26 cellular contexts compared by ENCODE assay signal in genomic region chr20:19259182-19259591, GRCh38. TPM values are rescaled to one million over a fixed set of nuclear protein-coding genes. Genes with fewer than 3 reads are reported as not detected.
"Had no signal": no experiment of that assay in that cellular context is flagged by ENCODE, and none has a peak within 500 bp of the region (broad histone marks: within the 10 kb centered on the region; RNA-seq: fewer than 3 reads in every experiment).

No MANE protein-coding gene starts in this region.

- H3K27me3 ChIP-seq: hepatocyte, tibial nerve, vagina had no signal

- H3K4me3 Mint-ChIP-seq: activated T-cell treated with anti-CD3 and anti-CD28 coated beads, Interleukin-2, amount 50 U/mL, for 24 hours; activated T-helper 17 cell treated with anti-CD3 and anti-CD28 coated beads, Interleukin-2, amount 50 U/mL, for 72 hours; brain; immature natural killer cell; naive thymus-derived CD4-positive, alpha-beta T cell; stimulated activated naive CD8-positive, alpha-beta T cell treated with anti-CD3 and anti-CD28 coated beads, Interleukin-15, Interleukin-2, amounts not matched to agents 100 ng/mL and 50 ng/mL, for 24 hours; T-helper 2 cell treated with Interferon-gamma antibody and Interleukin-4, amounts not matched to agents 5 μg/mL and 100 μg/mL, for 36 hours; WTC11 had no signal

- H3K27ac Mint-ChIP-seq: activated naive CD4-positive, alpha-beta T cell treated with anti-CD3 and anti-CD28 coated beads, Interleukin-2, amount 50 U/mL, for 72 hours; activated T-cell treated with anti-CD3 and anti-CD28 coated beads, Interleukin-2, amount 50 U/mL, for 24 hours; activated T-helper 17 cell treated with anti-CD3 and anti-CD28 coated beads, Interleukin-2, amount 50 U/mL, for 72 hours; immature natural killer cell; naive thymus-derived CD4-positive, alpha-beta T cell; progenitor cell of endocrine pancreas; stimulated activated naive CD8-positive, alpha-beta T cell treated with anti-CD3 and anti-CD28 coated beads, Interleukin-15, Interleukin-2, amounts not matched to agents 100 ng/mL and 50 ng/mL, for 24 hours; T-helper 2 cell treated with Interferon-gamma antibody and Interleukin-4, amounts not matched to agents 5 μg/mL and 100 μg/mL, for 36 hours; WTC11 had no signal

- H3K27me3 Mint-ChIP-seq: activated T-cell treated with anti-CD3 and anti-CD28 coated beads, Interleukin-2, amount 50 U/mL, for 24 hours; activated T-helper 17 cell treated with anti-CD3 and anti-CD28 coated beads, Interleukin-2, amount 50 U/mL, for 72 hours; progenitor cell of endocrine pancreas had no signal

- H3K4me2 ChIP-seq: hepatocyte had no signal

- DNase-seq: activated CD4-positive, alpha-beta T cell treated with anti-CD3 and anti-CD28 coated beads, Interleukin-2, amount 50 U/mL, for 4 hours; activated CD8-positive, alpha-beta memory T cell treated with anti-CD3 and anti-CD28 coated beads for 24 hours; activated CD8-positive, alpha-beta memory T cell treated with anti-CD3 and anti-CD28 coated beads, Interleukin-2, amount 50 U/mL, for 4 hours; activated T-cell treated with anti-CD3 and anti-CD28 coated beads, Interleukin-2, amount 50 U/mL, for 24 hours; aorta; dermis blood vessel endothelial cell; effector CD8-positive, alpha-beta T cell; foreskin melanocyte; glutamatergic neuron; immature natural killer cell; lower lobe of right lung; mesendoderm; naive thymus-derived CD4-positive, alpha-beta T cell; stimulated activated CD4-positive, alpha-beta T cell treated with anti-CD3 and anti-CD28 coated beads, Interleukin-4, amount 100 ng/mL, for 4 hours; substantia nigra had no signal

- FAIRE-seq: endothelial cell of umbilical vein had no signal

- H3K27ac ChIP-seq: hepatocyte, lower lobe of right lung, tibial nerve, vagina had no signal

- H3K36me3 ChIP-seq: lower lobe of right lung, tibial nerve, vagina had no signal

- H3K9me3 ChIP-seq: lower lobe of right lung, tibial nerve, vagina had no signal

- H3K4me1 Mint-ChIP-seq: activated T-helper 17 cell treated with anti-CD3 and anti-CD28 coated beads, Interleukin-2, amount 50 U/mL, for 72 hours had no signal

- H3K79me2 ChIP-seq: hepatocyte had no signal

- H2AFZ ChIP-seq: hepatocyte had no signal

- H3K36me3 Mint-ChIP-seq: activated naive CD4-positive, alpha-beta T cell treated with anti-CD3 and anti-CD28 coated beads, Interleukin-2, amount 50 U/mL, for 72 hours; brain; immature natural killer cell; naive thymus-derived CD4-positive, alpha-beta T cell; WTC11 had no signal

- H3K9me3 Mint-ChIP-seq: activated naive CD4-positive, alpha-beta T cell treated with anti-CD3 and anti-CD28 coated beads, Interleukin-2, amount 50 U/mL, for 72 hours; activated T-cell treated with anti-CD3 and anti-CD28 coated beads, Interleukin-2, amount 50 U/mL, for 24 hours; activated T-helper 17 cell treated with anti-CD3 and anti-CD28 coated beads, Interleukin-2, amount 50 U/mL, for 72 hours; brain; stimulated activated naive CD8-positive, alpha-beta T cell treated with anti-CD3 and anti-CD28 coated beads, Interleukin-15, Interleukin-2, amounts not matched to agents 100 ng/mL and 50 ng/mL, for 24 hours; T-helper 2 cell treated with Interferon-gamma antibody and Interleukin-4, amounts not matched to agents 5 μg/mL and 100 μg/mL, for 36 hours had no signal

- H3K4me3 ChIP-seq: hepatocyte, lower lobe of right lung, tibial nerve, vagina had no signal

RNA-seq across cellular contexts. Expression of gene SLC24A3, which starts 46.7 kb away (rescaled TPM):
- total RNA-seq: activated naive CD4-positive, alpha-beta T cell treated with anti-CD3 and anti-CD28 coated beads, Interleukin-2, amount 50 U/mL, for 72 hours; activated T-helper 17 cell treated with anti-CD3 and anti-CD28 coated beads, Interleukin-2, amount 50 U/mL, for 72 hours; dermis blood vessel endothelial cell; endothelial cell of umbilical vein had no signal
- polyA plus RNA-seq: endothelial cell of umbilical vein; naive thymus-derived CD4-positive, alpha-beta T cell had no signal
